Comparison of ENCODE assay signal across 1 cellular context in the genomic region with DNA sequence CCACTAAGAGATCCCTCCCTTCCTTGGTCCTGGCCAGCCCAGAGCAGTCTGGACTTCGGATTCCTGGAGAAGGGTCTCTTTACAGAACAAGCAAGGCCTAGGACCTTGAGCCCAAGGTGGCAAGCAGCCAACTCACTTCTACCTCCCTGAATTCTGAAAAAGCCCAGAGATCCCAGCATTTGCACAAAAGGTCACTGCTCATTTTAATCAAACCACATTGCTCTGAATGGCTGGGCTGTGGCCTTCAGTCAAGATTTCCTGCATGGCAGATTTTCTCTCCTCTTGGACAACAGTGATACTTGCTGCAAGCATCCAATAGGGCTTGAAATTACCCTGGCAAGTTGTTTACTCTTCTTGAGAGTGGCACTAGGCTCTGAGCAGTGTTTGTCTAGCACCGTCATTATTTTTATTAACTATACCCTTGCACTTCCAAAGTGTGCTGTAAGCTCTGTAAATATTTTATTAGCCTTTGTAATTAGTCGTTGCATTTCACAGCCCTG.
TF ChIP-seq lines count a peak whose summit lies in the region.

No MANE protein-coding gene starts in this region.

TF ChIP-seq in GM23338, 12 proteins besides CTCF, POLR2A, EP300 and RAD21 (continued from another document):
- TF ChIP-seq CREB1 (CRISPR knock-in tag; IDR thresholded peaks at IDR 0.05; ENCODE audit: low read depth) = no peak
- no peak for TF ChIP-seq ZNF331 (CRISPR knock-in tag; IDR thresholded peaks at IDR 0.05; ENCODE audit: low read depth)
- TF ChIP-seq NANOG (IDR thresholded peaks at IDR 0.05; ENCODE audit: borderline replicate concordance) = no peak
- TF ChIP-seq, protein P1, sequence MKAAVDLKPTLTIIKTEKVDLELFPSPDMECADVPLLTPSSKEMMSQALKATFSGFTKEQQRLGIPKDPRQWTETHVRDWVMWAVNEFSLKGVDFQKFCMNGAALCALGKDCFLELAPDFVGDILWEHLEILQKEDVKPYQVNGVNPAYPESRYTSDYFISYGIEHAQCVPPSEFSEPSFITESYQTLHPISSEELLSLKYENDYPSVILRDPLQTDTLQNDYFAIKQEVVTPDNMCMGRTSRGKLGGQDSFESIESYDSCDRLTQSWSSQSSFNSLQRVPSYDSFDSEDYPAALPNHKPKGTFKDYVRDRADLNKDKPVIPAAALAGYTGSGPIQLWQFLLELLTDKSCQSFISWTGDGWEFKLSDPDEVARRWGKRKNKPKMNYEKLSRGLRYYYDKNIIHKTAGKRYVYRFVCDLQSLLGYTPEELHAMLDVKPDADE (IDR thresholded peaks at IDR 0.05) = no peak
- TF ChIP-seq EZH2phosphoT487 (IDR thresholded peaks at IDR 0.05; ENCODE audit: unreplicated experiment) = no peak
